ENCODE assay signal across 8 cellular contexts in the genomic region with DNA sequence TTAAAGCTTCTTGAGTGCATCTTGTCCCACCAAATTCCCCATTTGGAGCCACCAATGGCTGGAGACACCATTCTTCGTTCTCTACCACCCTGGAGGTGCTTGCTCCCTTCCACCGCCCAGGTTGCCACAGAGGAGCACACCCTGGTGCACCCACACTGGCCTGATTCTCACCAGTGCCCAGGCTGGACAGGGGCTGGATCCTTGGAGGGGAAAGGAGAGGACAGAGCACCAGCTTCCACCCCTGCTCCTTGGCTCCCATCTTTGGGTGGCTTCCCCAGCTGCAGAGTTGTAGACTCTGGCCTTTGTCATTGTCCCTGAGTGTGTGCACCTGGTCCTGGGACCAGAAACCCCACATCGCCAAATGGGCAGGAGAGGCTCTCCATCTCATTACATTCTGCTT.
"Had no signal": no experiment of that assay in that cellular context is flagged by ENCODE, and none has a peak within 500 bp of the region (broad histone marks: within the 10 kb centered on the region; RNA-seq: fewer than 3 reads in every experiment).

No MANE protein-coding gene starts in this region.

- H3K4me3 ChIP-seq: GM12878 had no signal

- DNase-seq: GDM1, GF-D8 had no signal

- ATAC-seq: GM12878 had no signal

- FAIRE-seq: G401.6, GM12878, GM12891, GM12892, GM18507, GM19239 had no signal
